Comparison of ENCODE assay signal across 24 cellular contexts in the genomic region with DNA sequence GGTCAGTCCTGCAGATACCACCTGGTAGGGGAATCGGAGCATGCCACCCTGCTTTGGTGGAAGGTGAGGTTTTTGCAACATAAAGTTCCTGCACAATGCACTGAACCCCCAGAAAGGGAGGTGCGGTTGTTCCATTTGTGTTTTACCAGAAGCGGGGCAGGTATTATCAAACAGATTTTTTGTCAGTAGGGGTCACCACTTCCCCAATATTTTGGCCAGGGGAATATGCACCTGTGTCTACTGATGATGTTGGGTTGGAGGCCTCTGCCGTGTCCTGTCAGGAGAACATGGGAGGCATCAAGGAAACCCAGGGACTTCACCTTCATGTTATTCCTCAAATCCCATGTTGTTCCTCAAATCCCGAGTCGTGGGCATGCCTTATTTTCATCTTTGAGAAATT.
DNase-seq lines count a peak whose midpoint lies in the region; ATAC-seq, FAIRE-seq and TF ChIP-seq lines count a peak whose summit lies in the region.
"Had no signal": no experiment of that assay in that cellular context is flagged by ENCODE, and none has a peak within 500 bp of the region (broad histone marks: within the 10 kb centered on the region; RNA-seq: fewer than 3 reads in every experiment).

No MANE protein-coding gene starts in this region.

- H3K79me2 ChIP-seq in Loucy (ENCODE audit: insufficient read depth, low read length) (no peaks in the 10 kb centered on the region), H1 (ENCODE audit: control insufficient read depth in 1 of 2, insufficient read depth in 2 of 2, low read length in 2 of 2) (no peaks in the 10 kb centered on the region)

- H2BK20ac ChIP-seq in H1 (ENCODE audit: low read length): no peak overlapping the region

- H2BK120ac ChIP-seq in H1 (replicated peaks; ENCODE audit: low read depth, low read length): no peak overlapping the region

- 90% methylated on average over 6 of the region's 6 CpGs; no CpG with 5 or more reads in 1 of the 2 experiments for WGBS in H1 (ENCODE audit: extremely low coverage in 1 of 2, insufficient coverage in 1 of 2, insufficient read length in 1 of 2, insufficient replicate concordance in 2 of 2, low coverage in 1 of 2, low lambda C conversion rate in 2 of 2, missing lambda C conversion rate in 1 of 2), 2 experiments

- no peak for TF ChIP-seq EP300 in H1 (IDR thresholded peaks at IDR 0.05; ENCODE audit: borderline replicate concordance in 1 of 2, low read depth in 2 of 2, low read length in 2 of 2)

- CTCF ChIA-PET in H1 (lab: Charles Lee; ENCODE audit: partially characterized antibody): interaction anchor here (0.7 to 4.7 kb wide), 5 partner anchors 35 to 1013 kb away, joined by 3 to 16 read pairs (median 3); no protein-coding TSS in a partner anchor

- TF ChIP-seq RAD21 in H1 (IDR thresholded peaks at IDR 0.05 in 1 of 2, conservative IDR thresholded peaks at IDR 0.05 in 1 of 2; ENCODE audit: low read depth in 2 of 2, low read length in 2 of 2): peak; percentile 49 to 61

- H3K4ac ChIP-seq in H1 (replicated peaks; ENCODE audit: insufficient read length, low read depth, low read length): no peak overlapping the region

- no peak overlapping the region for H2BK15ac ChIP-seq in H1 (ENCODE audit: low read length)

- no peak overlapping the region for H2AK5ac ChIP-seq in H1 (ENCODE audit: low read depth, low read length)

- no peak overlapping the region for H3K23ac ChIP-seq in H1 (ENCODE audit: insufficient read length)

- H3K27ac ChIP-seq in C4-2B (no peak overlapping the region), H1 (ENCODE audit: low read depth, low read length) (no peak overlapping the region)
- H3K27ac ChIP-seq: BLaER1 treated with 17β-estradiol and CSF1 and Interleukin-3, amounts not matched to agents 10 nM and 100 nM; HL-60 had no signal

- H3K79me1 ChIP-seq in H1 (ENCODE audit: low read depth, low read length): no peaks in the 10 kb centered on the region

- peak; percentile 31 for TF ChIP-seq CTCF in C4-2B (conservative IDR thresholded peaks at IDR 0.05)
- TF ChIP-seq CTCF in GM06990 (IDR thresholded peaks at IDR 0.05; ENCODE audit: insufficient read depth, low read length, poor library complexity, severe bottlenecking): peak; percentile 21
- TF ChIP-seq CTCF in Loucy (conservative IDR thresholded peaks at IDR 0.05; ENCODE audit: low read length): 0 out of 2 replicates have a peak, but pooled peaks have one; percentile 10
- no peak for TF ChIP-seq CTCF in H1 (IDR thresholded peaks at IDR 0.05; ENCODE audit: control extremely low read depth in 1 of 3, insufficient read depth in 1 of 3, low read depth in 1 of 3, low read length in 3 of 3)

- H3K14ac ChIP-seq in H1 (ENCODE audit: insufficient read length): no peak overlapping the region

- no peak overlapping the region for H2BK12ac ChIP-seq in H1 (ENCODE audit: low read depth, low read length)

- H3K23me2 ChIP-seq in H1 (ENCODE audit: low read depth, low read length): no peaks in the 10 kb centered on the region; the same call in 1 of the 2 replicates

- H3K4me1 ChIP-seq in Loucy (ENCODE audit: insufficient read depth, low read length, poor library complexity, severe bottlenecking) (no peaks in the 10 kb centered on the region), H1 (replicated peaks in 1 of 4; ENCODE audit: control insufficient read depth in 3 of 4, insufficient read depth in 4 of 4, low read length in 3 of 4) (no peaks in the 10 kb centered on the region)
- H3K4me1 ChIP-seq: BLaER1 treated with 17β-estradiol and CSF1 and Interleukin-3, amounts not matched to agents 10 nM and 100 nM had no signal

- no peak overlapping the region for H3K4me3 Mint-ChIP-seq in stimulated activated effector memory CD8-positive, alpha-beta T cell treated with anti-CD3 and anti-CD28 coated beads, Interleukin-12 subunit alpha, Interleukin-12 subunit beta, amount 100 ng/mL, for 72 hours
- H3K4me3 Mint-ChIP-seq: CD8-positive, alpha-beta memory T cell; T-helper 1 cell treated with Interleukin-12 subunit alpha and Interleukin-12 subunit beta and Interleukin-4 antibody, amounts not matched to agents 30 μg/mL and 1 μg/mL, for 36 hours had no signal

- H3K9me2 ChIP-seq in Loucy (replicated peaks; ENCODE audit: low read depth, low read length): no peaks in the 10 kb centered on the region

- no peaks in the 10 kb centered on the region for H3K36me3 Mint-ChIP-seq in stimulated activated effector memory CD8-positive, alpha-beta T cell treated with anti-CD3 and anti-CD28 coated beads, Interleukin-12 subunit alpha, Interleukin-12 subunit beta, amount 100 ng/mL, for 72 hours
- H3K36me3 Mint-ChIP-seq: CD8-positive, alpha-beta memory T cell had no signal

- H3F3A ChIP-seq in Loucy (ENCODE audit: low read depth): no peaks in the 10 kb centered on the region

- no peak overlapping the region for H2BK5ac ChIP-seq in H1 (ENCODE audit: low read depth, low read length)

- H3K27me3 ChIP-seq in GM06990 (replicated peaks; ENCODE audit: control insufficient read depth, insufficient read depth, low read length) (peaks cover 1% of the 10 kb centered on the region; the same call in 1 of the 2 replicates), Loucy (ENCODE audit: insufficient read depth, low read length, poor library complexity, severe bottlenecking) (no peaks in the 10 kb centered on the region), H1 (replicated peaks in 1 of 4; ENCODE audit: control insufficient read depth in 3 of 4, extremely low read depth in 1 of 4, insufficient read depth in 3 of 4, low read length in 3 of 4) (no peaks in the 10 kb centered on the region)
- H3K27me3 ChIP-seq: BLaER1 treated with 17β-estradiol and CSF1 and Interleukin-3, amounts not matched to agents 10 nM and 100 nM had no signal

- intact Hi-C loops in left ventricle myocardium superior (cut with micrococcal nuclease): no loop called here

- no peak overlapping the region for H3K18ac ChIP-seq in H1 (ENCODE audit: extremely low read depth, low read length)

- ATAC-seq in HG03469 (IDR thresholded peaks at IDR 0.05; ENCODE audit: unreplicated experiment) (no peak), left ventricle myocardium superior (no peak)
- ATAC-seq in stimulated activated effector memory CD8-positive, alpha-beta T cell treated with anti-CD3 and anti-CD28 coated beads, Interleukin-12 subunit alpha, Interleukin-12 subunit beta, amount 100 ng/mL, for 72 hours: no peak
- ATAC-seq: PC-3 had no signal

- TF ChIP-seq POLR2A in H1 (IDR thresholded peaks at IDR 0.05; ENCODE audit: control extremely low read depth in 1 of 2, low read depth in 2 of 2, low read length in 2 of 2): no peak

- FAIRE-seq in H1 (lab: Jason Lieb, UNC): no peak
- FAIRE-seq: D721Med, GM12891, GM18507, H54 had no signal

- H3K4me2 ChIP-seq in Loucy (ENCODE audit: low read depth, low read length, poor library complexity, severe bottlenecking) (no peak overlapping the region), H1 (ENCODE audit: insufficient read depth in 1 of 2, low read depth in 2 of 2, low read length in 2 of 2) (no peak overlapping the region)
- H3K4me2 ChIP-seq: BLaER1 treated with 17β-estradiol and CSF1 and Interleukin-3, amounts not matched to agents 10 nM and 100 nM had no signal

- H3K56ac ChIP-seq in H1 (replicated peaks; ENCODE audit: insufficient read length, low read depth, low read length): no peak overlapping the region

- H4K20me1 ChIP-seq in Loucy (ENCODE audit: insufficient read depth, low read length, poor library complexity, severe bottlenecking) (no peaks in the 10 kb centered on the region), H1 (replicated peaks in 1 of 2; ENCODE audit: control insufficient read depth in 1 of 2, insufficient read depth in 2 of 2, low read length in 2 of 2) (no peaks in the 10 kb centered on the region)
- H4K20me1 ChIP-seq: BLaER1 treated with 17β-estradiol and CSF1 and Interleukin-3, amounts not matched to agents 10 nM and 100 nM had no signal

- no peak overlapping the region for H4K91ac ChIP-seq in H1 (replicated peaks; ENCODE audit: insufficient read length, low read length)

- no peak overlapping the region for H2AFZ ChIP-seq in Loucy (ENCODE audit: low read length)
- H2AFZ ChIP-seq in H1 (ENCODE audit: low read length): no peak overlapping the region

- H3K9ac ChIP-seq in Loucy (ENCODE audit: low read depth, low read length, poor library complexity, severe bottlenecking) (no peak overlapping the region), H1 (replicated peaks in 1 of 4; ENCODE audit: extremely low read depth in 1 of 4, low read depth in 3 of 4, low read length in 3 of 4) (no peak overlapping the region)
- H3K9ac ChIP-seq: BLaER1 treated with 17β-estradiol and CSF1 and Interleukin-3, amounts not matched to agents 10 nM and 100 nM had no signal

- H4K8ac ChIP-seq in H1 (ENCODE audit: extremely low read depth, insufficient read depth, low read length): no peak overlapping the region

- H3K9me3 Mint-ChIP-seq in stimulated activated effector memory CD8-positive, alpha-beta T cell treated with anti-CD3 and anti-CD28 coated beads, Interleukin-12 subunit alpha, Interleukin-12 subunit beta, amount 100 ng/mL, for 72 hours: no peaks in the 10 kb centered on the region
- H3K9me3 Mint-ChIP-seq: CD8-positive, alpha-beta memory T cell; T-helper 1 cell treated with Interleukin-12 subunit alpha and Interleukin-12 subunit beta and Interleukin-4 antibody, amounts not matched to agents 30 μg/mL and 1 μg/mL, for 36 hours had no signal

- H3K36me3 ChIP-seq in GM06990 (ENCODE audit: control insufficient read depth, insufficient read depth, low read length) (no peaks in the 10 kb centered on the region), Loucy (ENCODE audit: insufficient read depth, low read length) (no peaks in the 10 kb centered on the region), H1 (ENCODE audit: control insufficient read depth in 2 of 4, insufficient read depth in 4 of 4, low read length in 3 of 4) (no peaks in the 10 kb centered on the region)
- H3K36me3 ChIP-seq: BLaER1 treated with 17β-estradiol and CSF1 and Interleukin-3, amounts not matched to agents 10 nM and 100 nM had no signal

- no peaks in the 10 kb centered on the region for H3K9me3 ChIP-seq in Loucy (ENCODE audit: insufficient read depth, low read depth, low read length)
- H3K9me3 ChIP-seq in H1 (ENCODE audit: insufficient read depth in 2 of 2, low read depth in 1 of 2, low read length in 1 of 2): no peaks in the 10 kb centered on the region
- H3K9me3 ChIP-seq: BLaER1 treated with 17β-estradiol and CSF1 and Interleukin-3, amounts not matched to agents 10 nM and 100 nM had no signal

- H4K5ac ChIP-seq in H1 (ENCODE audit: insufficient read length, low read depth, low read length): no peak overlapping the region

- POLR2A ChIA-PET in H1 (lab: Charles Lee; ENCODE audit: partially characterized antibody): no interaction called here

- no peak overlapping the region for H3K27ac Mint-ChIP-seq in stimulated activated effector memory CD8-positive, alpha-beta T cell treated with anti-CD3 and anti-CD28 coated beads, Interleukin-12 subunit alpha, Interleukin-12 subunit beta, amount 100 ng/mL, for 72 hours
- H3K27ac Mint-ChIP-seq: CD8-positive, alpha-beta memory T cell; T-helper 1 cell treated with Interleukin-12 subunit alpha and Interleukin-12 subunit beta and Interleukin-4 antibody, amounts not matched to agents 30 μg/mL and 1 μg/mL, for 36 hours had no signal

- H3K4me3 ChIP-seq in GM06990 (replicated peaks; ENCODE audit: low read depth, low read length) (no peak overlapping the region), Loucy (ENCODE audit: low read length, poor library complexity, severe bottlenecking) (no peak overlapping the region), H1 (ENCODE audit: extremely low read depth in 1 of 4, insufficient read depth in 2 of 4, low read depth in 3 of 4, low read length in 4 of 4) (no peak overlapping the region)
- H3K4me3 ChIP-seq: BLaER1 treated with 17β-estradiol and CSF1 and Interleukin-3, amounts not matched to agents 10 nM and 100 nM had no signal

- DNase-seq in GM06990 (ENCODE audit: extremely low read depth, insufficient read length) (no peak), H1 (ENCODE audit: low read depth in 1 of 2, low spot score in 2 of 2) (no peak), left ventricle myocardium superior (no peak)
- DNase-seq in stimulated activated effector memory CD8-positive, alpha-beta T cell treated with anti-CD3 and anti-CD28 coated beads, Interleukin-12 subunit alpha, Interleukin-12 subunit beta, amount 100 ng/mL, for 72 hours (ENCODE audit: low spot score in 2 of 2): no peak
- DNase-seq: CD8-positive, alpha-beta memory T cell; GDM1; NCI-H1105; NCI-H2107; NCI-H226; NCI-H524 treated with DMSO at 0.1 percent for 48 hours; NK-92 treated with Interleukin-12 subunit alpha and Interleukin-12 subunit beta, amount 100 ng/mL, for 24 hours; PC-3; RPMI8226; SIG-M5 had no signal

- H3K4me1 Mint-ChIP-seq in stimulated activated effector memory CD8-positive, alpha-beta T cell treated with anti-CD3 and anti-CD28 coated beads, Interleukin-12 subunit alpha, Interleukin-12 subunit beta, amount 100 ng/mL, for 72 hours: no peaks in the 10 kb centered on the region
- H3K4me1 Mint-ChIP-seq: CD8-positive, alpha-beta memory T cell had no signal

Comparison
In these comparisons a context has a peak if more than half of its experiments do, and no peak if none do; other contexts are left out.
1. CTCF ChIP-seq: peak in C4-2B (single experiment), GM06990 (single experiment) and Loucy (single experiment); none in H1 (0 of 3).